15 cellular contexts compared by ENCODE assay signal in genomic region chr14:52342849-52343606, GRCh38. TPM values are rescaled to one million over a fixed set of nuclear protein-coding genes. Genes with fewer than 3 reads are reported as not detected.
DNase-seq lines count a peak whose midpoint lies in the region; ATAC-seq and TF ChIP-seq lines count a peak whose summit lies in the region.
"Had no signal": no experiment of that assay in that cellular context is flagged by ENCODE, and none has a peak within 500 bp of the region (broad histone marks: within the 10 kb centered on the region; RNA-seq: fewer than 3 reads in every experiment).

No MANE protein-coding gene starts in this region.

- no peak overlapping the region for H3K9ac ChIP-seq in skeletal muscle satellite cell (ENCODE audit: low read depth, low read length)

- no peaks in the 10 kb centered on the region for H3K9me3 Mint-ChIP-seq in MCF 10A (ENCODE audit: unreplicated experiment)
- H3K9me3 Mint-ChIP-seq: activated naive CD4-positive, alpha-beta T cell treated with anti-CD3 and anti-CD28 coated beads for 36 hours had no signal

- H3K9me3 ChIP-seq in breast epithelium (no peaks in the 10 kb centered on the region), skeletal muscle satellite cell (replicated peaks; ENCODE audit: low read length) (no peaks in the 10 kb centered on the region)
- H3K9me3 ChIP-seq: left lung, spleen had no signal

- H3K27ac Mint-ChIP-seq in MCF 10A (ENCODE audit: low read depth, unreplicated experiment), result peak overlapping the region; percentile 83
- H3K27ac Mint-ChIP-seq: activated naive CD4-positive, alpha-beta T cell treated with anti-CD3 and anti-CD28 coated beads for 36 hours had no signal

- H3K4me3 ChIP-seq in breast epithelium (no peak overlapping the region), skeletal muscle satellite cell (ENCODE audit: low read length) (no peak overlapping the region)
- H3K4me3 ChIP-seq: left lung, spleen had no signal

- peaks cover 13% of the 10 kb centered on the region for H3K4me1 Mint-ChIP-seq in MCF 10A (ENCODE audit: insufficient read depth, unreplicated experiment)

- peak; percentile 57 for ATAC-seq in foreskin keratinocyte
- ATAC-seq: left lung had no signal

- no TSS peak for BruUV-seq in MCF 10A (replicated peaks; lab: Mats Ljungman, UMichigan)

- H3K27me3 Mint-ChIP-seq in MCF 10A (ENCODE audit: insufficient read depth, unreplicated experiment), result no peaks in the 10 kb centered on the region

- no peaks in the 10 kb centered on the region for H3K36me3 Mint-ChIP-seq in MCF 10A (ENCODE audit: insufficient read depth, unreplicated experiment)

- TF ChIP-seq POLR2A in breast epithelium (IDR thresholded peaks at IDR 0.05), result no peak

- no peaks in the 10 kb centered on the region for H3K4me1 ChIP-seq in breast epithelium
- H3K4me1 ChIP-seq in foreskin keratinocyte, result peaks cover 12% of the 10 kb centered on the region
- peaks cover 29% of the 10 kb centered on the region for H3K4me1 ChIP-seq in skeletal muscle satellite cell (ENCODE audit: control insufficient read depth, insufficient read depth, low read length)
- H3K4me1 ChIP-seq: left lung, spleen had no signal

- H3K27ac ChIP-seq in breast epithelium (no peak overlapping the region), foreskin keratinocyte (no peak overlapping the region)
- H3K27ac ChIP-seq: left lung, spleen had no signal

- intact Hi-C loops in MCF 10A (cut with micrococcal nuclease) (no loop called here), breast epithelium (cut with DNase I; ENCODE audit: low total_unique reads) (no loop called here)

- DNase-seq in MCF 10A (ENCODE audit: unreplicated experiment) (peak; percentile 88), breast epithelium (ENCODE audit: low spot score in 2 of 2) (no peak), T1000 (lab: John Stamatoyannopoulos, UW) (peak; percentile 28), foreskin keratinocyte (peak in 1 of 2 donors; percentile 38), dedifferentiated amniotic fluid mesenchymal stem cell (ENCODE audit: extremely low spot score) (no peak), GOT3 (lab: John Stamatoyannopoulos, UW) (no peak), NCI-H2227 (lab: John Stamatoyannopoulos, UW; ENCODE audit: unreplicated experiment) (no peak)
- DNase-seq: activated naive CD4-positive, alpha-beta T cell treated with anti-CD3 and anti-CD28 coated beads for 36 hours; central memory CD4-positive, alpha-beta T cell; left lung; NCI-H1105; NCI-H2227 treated with DMSO at 0.1 percent for 48 hours; spleen; substantia nigra had no signal

- no peaks in the 10 kb centered on the region for H3K27me3 ChIP-seq in breast epithelium
- peaks cover 2% of the 10 kb centered on the region for H3K27me3 ChIP-seq in foreskin keratinocyte
- H3K27me3 ChIP-seq in skeletal muscle satellite cell (ENCODE audit: control insufficient read depth, insufficient read depth, low read length), result no peaks in the 10 kb centered on the region
- H3K27me3 ChIP-seq: left lung, spleen had no signal

- peak overlapping the region; percentile 2 for H3K4me2 ChIP-seq in skeletal muscle satellite cell (ENCODE audit: low read length)

- no peak for TF ChIP-seq CTCF in MCF 10A (IDR thresholded peaks at IDR 0.05; ENCODE audit: unreplicated experiment)
- TF ChIP-seq CTCF in breast epithelium (IDR thresholded peaks at IDR 0.05), result no peak
- no peak for TF ChIP-seq CTCF in foreskin keratinocyte (conservative IDR thresholded peaks at IDR 0.05)

- POLR2A ChIA-PET in MCF 10A (lab: Yijun Ruan, JAX), result interaction anchor here (0.5 to 2.1 kb wide), 14 partner anchors 9 to 353 kb away, joined by 3 to 11 read pairs (median 3); partner anchors contain the start of gene PTGER2

- H3K36me3 ChIP-seq in breast epithelium (no peaks in the 10 kb centered on the region), skeletal muscle satellite cell (ENCODE audit: insufficient read depth, low read length) (no peaks in the 10 kb centered on the region)
- H3K36me3 ChIP-seq: left lung, spleen had no signal

- CTCF ChIA-PET in MCF 10A (lab: Yijun Ruan, JAX), result interaction anchor here (0.5 kb wide), 1 partner anchor 79 kb away, joined by 3 read pairs; no protein-coding TSS in a partner anchor

- H3K4me3 Mint-ChIP-seq in MCF 10A (ENCODE audit: unreplicated experiment), result no peak overlapping the region
- H3K4me3 Mint-ChIP-seq: activated naive CD4-positive, alpha-beta T cell treated with anti-CD3 and anti-CD28 coated beads for 36 hours had no signal

RNA-seq across cellular contexts. Expression of gene PTGER2, which starts 28.9 kb away (rescaled TPM):
- total RNA-seq in MCF 10A (2022) (0.12 TPM in 2 replicates), breast epithelium (1 to 10 TPM; 1.8 to 5.9 (median 4.9) TPM), foreskin keratinocyte (0.11 TPM in 1 of 2 replicates, not detected in the other)
- 0.02 and 0.04 TPM in 2 replicates for polyA plus RNA-seq in foreskin keratinocyte
- total RNA-seq in skeletal muscle satellite cell (2012; rRNA removed), result 29.2 and 31.2 TPM in 2 replicates

Comparison
In these comparisons a context has a peak if more than half of its experiments do, and no peak if none do; other contexts are left out.
1. DNase-seq: peak in MCF 10A (single experiment) and T1000 (single experiment); none in breast epithelium (0 of 2), dedifferentiated amniotic fluid mesenchymal stem cell (single experiment), GOT3 (single experiment) and NCI-H2227 (single experiment).